Comparison of ENCODE assay signal across 7 cellular contexts in the genomic region with DNA sequence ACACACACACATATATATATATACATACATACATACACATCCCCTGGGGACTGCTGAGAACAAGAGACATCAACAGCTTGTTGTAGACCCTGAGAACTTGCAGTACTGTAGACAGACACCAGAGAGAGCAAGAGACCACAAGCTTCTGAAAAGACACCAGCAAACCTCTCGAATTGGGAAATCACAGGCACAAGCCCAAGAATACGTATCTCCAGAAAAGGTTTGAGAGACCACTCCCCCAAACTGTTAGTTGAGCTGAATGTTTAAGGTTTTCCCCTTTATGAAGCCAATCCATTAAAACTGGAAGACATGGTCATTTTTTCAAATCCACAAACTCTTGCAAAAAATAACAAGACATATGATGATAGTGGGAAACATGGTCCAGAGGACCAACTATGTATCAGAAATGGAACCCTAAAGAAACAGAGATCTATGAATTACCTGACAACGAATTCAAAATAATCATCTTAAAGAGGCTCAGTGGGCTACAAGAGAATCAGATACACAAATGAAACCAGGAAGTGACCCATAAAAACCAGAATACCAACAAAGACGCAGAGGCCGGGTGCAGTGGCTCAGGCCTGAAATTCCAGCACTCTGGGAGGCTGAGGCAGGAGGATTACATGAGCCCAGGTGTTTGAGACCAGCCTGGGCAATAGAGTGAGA. TPM values are rescaled to one million over a fixed set of nuclear protein-coding genes. Genes with fewer than 3 reads are reported as not detected.
DNase-seq lines count a peak whose midpoint lies in the region; ATAC-seq and TF ChIP-seq lines count a peak whose summit lies in the region.

No MANE protein-coding gene starts in this region.

- intact Hi-C loops in Panc1 (cut with micrococcal nuclease; ENCODE audit: unreplicated experiment) (loop anchor here (1.0 kb wide), 1 partner anchor 160 kb away; no protein-coding TSS in a partner anchor), sigmoid colon (cut with DNase I) (loop anchor here (1.0 kb wide), 1 partner anchor 160 kb away; no protein-coding TSS in a partner anchor)

- H3K4me3 ChIP-seq in Panc1 (ENCODE audit: low read depth in 2 of 2, low read length in 2 of 2) (no peak overlapping the region), astrocyte of the cerebellum (ENCODE audit: low read depth, low read length) (no peak overlapping the region), hepatocyte (no peak overlapping the region), sigmoid colon (no peak overlapping the region)

- DNase-seq in ELR (ENCODE audit: low read depth) (peak; percentile 84), Kasumi-1 (lab: John Stamatoyannopoulos, UW) (peak; percentile 93 to 94), Panc1 (ENCODE audit: low read depth, low spot score) (peak; percentile 82), astrocyte of the cerebellum (ENCODE audit: low read depth) (peak; percentile 83), hepatocyte (ENCODE audit: low spot score) (peak; percentile 76), sigmoid colon (no peak)

- H3K9me2 ChIP-seq in hepatocyte (replicated peaks; ENCODE audit: insufficient read depth) = no peaks in the 10 kb centered on the region

- H2AFZ ChIP-seq in hepatocyte = no peak overlapping the region

- no peaks in the 10 kb centered on the region for H3K4me1 ChIP-seq in Panc1 (ENCODE audit: control insufficient read depth, insufficient read depth, low read length)
- no peaks in the 10 kb centered on the region for H3K4me1 ChIP-seq in hepatocyte (ENCODE audit: insufficient read depth)
- no peaks in the 10 kb centered on the region for H3K4me1 ChIP-seq in sigmoid colon

- TF ChIP-seq CTCF in Panc1 (IDR thresholded peaks at IDR 0.05) (peak; percentile 72), astrocyte of the cerebellum (IDR thresholded peaks at IDR 0.05; ENCODE audit: low read depth, low read length, missing control alignments) (peak; percentile 86), hepatocyte (IDR thresholded peaks at IDR 0.05; ENCODE audit: poor library complexity) (peak; percentile 77), sigmoid colon (IDR thresholded peaks at IDR 0.05) (peak; percentile 74 to 95 (median 94))

- H3K27ac ChIP-seq in Panc1 (ENCODE audit: low read length) (no peak overlapping the region), hepatocyte (no peak overlapping the region), sigmoid colon (no peak overlapping the region)

- no TSS peak for BruUV-seq in Panc1 (replicated peaks; lab: Mats Ljungman, UMichigan)

- CTCF ChIA-PET in Panc1 (lab: Charles Lee) = interaction anchor here (0.5 to 2.4 kb wide), 10 partner anchors 9 to 501 kb away, joined by 3 to 89 read pairs (median 4); a partner anchor contains a TSS

- in situ Hi-C loops in Panc1 (cut with HindIII; ENCODE audit: low pct_unique_long_range_greater_than_20kb, low sequenced_read_pairs) = no loop called here
- in situ Hi-C loops in astrocyte of the cerebellum (cut with HindIII; ENCODE audit: low sequenced_read_pairs) = no loop called here

- TF ChIP-seq EP300 in sigmoid colon (IDR thresholded peaks at IDR 0.05) = no peak

- no peaks in the 10 kb centered on the region for H3K27me3 ChIP-seq in Panc1 (ENCODE audit: control insufficient read depth, insufficient read depth, low read length)
- H3K27me3 ChIP-seq in hepatocyte = no peaks in the 10 kb centered on the region
- H3K27me3 ChIP-seq in sigmoid colon = no peaks in the 10 kb centered on the region

- no peaks in the 10 kb centered on the region for H4K20me1 ChIP-seq in hepatocyte (ENCODE audit: insufficient read depth, poor library complexity, severe bottlenecking)

- H3K9me3 ChIP-seq in Panc1 (ENCODE audit: control insufficient read depth, insufficient read depth, low read depth, low read length) (no peaks in the 10 kb centered on the region), hepatocyte (ENCODE audit: low read depth) (no peaks in the 10 kb centered on the region), sigmoid colon (no peaks in the 10 kb centered on the region)

- H3K36me3 ChIP-seq in Panc1 (ENCODE audit: control insufficient read depth, insufficient read depth, low read length) (no peaks in the 10 kb centered on the region), hepatocyte (replicated peaks; ENCODE audit: insufficient read depth, low read depth) (no peaks in the 10 kb centered on the region), sigmoid colon (no peaks in the 10 kb centered on the region)

- H3K79me2 ChIP-seq in hepatocyte = no peaks in the 10 kb centered on the region

- ATAC-seq in Panc1 = peak; percentile 94
- ATAC-seq in GM18909 (IDR thresholded peaks at IDR 0.05; ENCODE audit: poor library complexity, unreplicated experiment) = no peak

- POLR2A ChIA-PET in Panc1 (lab: Charles Lee) = interaction anchor here (0.5 kb wide), 2 partner anchors 133 to 494 kb away, joined by 3 to 8 read pairs; no protein-coding TSS in a partner anchor

- no peak for TF ChIP-seq POLR2A in sigmoid colon (IDR thresholded peaks at IDR 0.05)

- no peak overlapping the region for H3K4me2 ChIP-seq in hepatocyte

- WGBS in hepatocyte (ENCODE audit: low lambda C conversion rate, missing lambda C conversion rate) = 59% methylated on average over 5 of the region's 5 CpGs
- WGBS in sigmoid colon, 2 donors = 47 to 56% methylated on average over 5 of the region's 5 CpGs

RNA-seq across cellular contexts. Expression of a gene that starts 45.1 kb away (rescaled TPM):
- total RNA-seq in Panc1 (2021; ENCODE audit: unreplicated experiment) (32.9 TPM), hepatocyte (271 and 301 TPM in 2 replicates), sigmoid colon (10 to 100 TPM in 3 of 4 donors, 1 to 10 TPM in 1; 7.7 to 33.5 (median 15.3) TPM)
- 71.4 TPM for polyA plus RNA-seq in Panc1 (2012; ENCODE audit: insufficient read length)
- polyA plus RNA-seq in hepatocyte (271 and 314 TPM in 2 replicates), sigmoid colon (10 to 100 TPM in 1 of 3 donors, 1 to 10 TPM in 2; 4.2 to 44.9 (median 8.8) TPM)
